Comparison of ENCODE assay signal across 30 cellular contexts in genomic region chr1:222918746-222919477, GRCh38.
DNase-seq lines count a peak whose midpoint lies in the region; ATAC-seq and TF ChIP-seq lines count a peak whose summit lies in the region.
"Had no signal": no experiment of that assay in that cellular context is flagged by ENCODE, and none has a peak within 500 bp of the region (broad histone marks: within the 10 kb centered on the region; RNA-seq: fewer than 3 reads in every experiment).

No MANE protein-coding gene starts in this region.

- TF ChIP-seq POLR2A in suprapubic skin (IDR thresholded peaks at IDR 0.05) = no peak

- H3K36me3 Mint-ChIP-seq in effector memory CD8-positive, alpha-beta T cell (ENCODE audit: insufficient read depth) = no peaks in the 10 kb centered on the region

- WGBS in suprapubic skin = 43% methylated on average over 14 of the region's 14 CpGs

- H3K4me1 Mint-ChIP-seq in effector memory CD8-positive, alpha-beta T cell (ENCODE audit: low read depth in 2 of 2) = no peaks in the 10 kb centered on the region
- H3K4me1 Mint-ChIP-seq: activated B cell treated with CpG ODN at 0.5 μM for 24 hours; naive thymus-derived CD4-positive, alpha-beta T cell; stimulated activated memory B cell treated with anti-CD40 and anti-IgM and Interleukin-4, amounts not matched to agents 10 μg/mL and 1 μg/mL and 100 μg/mL, for 72 hours had no signal

- H3K27ac ChIP-seq in parathyroid adenoma (peak overlapping the region; percentile 63), suprapubic skin (no peak overlapping the region)
- H3K27ac ChIP-seq: BLaER1 treated with 17β-estradiol and CSF1 and Interleukin-3, amounts not matched to agents 10 nM and 100 nM; spleen; vagina had no signal

- TF ChIP-seq EP300 in suprapubic skin (IDR thresholded peaks at IDR 0.05) = no peak

- H3K27me3 Mint-ChIP-seq in effector memory CD8-positive, alpha-beta T cell = no peaks in the 10 kb centered on the region
- H3K27me3 Mint-ChIP-seq: activated B cell treated with CpG ODN at 0.5 μM for 24 hours; naive thymus-derived CD4-positive, alpha-beta T cell; stimulated activated memory B cell treated with anti-CD40 and anti-IgM and Interleukin-4, amounts not matched to agents 10 μg/mL and 1 μg/mL and 100 μg/mL, for 72 hours had no signal

- H3K9me3 ChIP-seq in parathyroid adenoma (ENCODE audit: control insufficient read depth, low read length) (no peaks in the 10 kb centered on the region), suprapubic skin (no peaks in the 10 kb centered on the region)
- H3K9me3 ChIP-seq: vagina had no signal

- no peak for ATAC-seq in effector memory CD8-positive, alpha-beta T cell (replicated peaks)
- ATAC-seq: left lung; naive thymus-derived CD4-positive, alpha-beta T cell; stimulated activated memory B cell treated with anti-CD40 and anti-IgM and Interleukin-4, amounts not matched to agents 10 μg/mL and 1 μg/mL and 100 μg/mL, for 72 hours had no signal

- no peak overlapping the region for H3K4me3 ChIP-seq in parathyroid adenoma (ENCODE audit: low read depth, low read length)
- no peak overlapping the region for H3K4me3 ChIP-seq in suprapubic skin
- H3K4me3 ChIP-seq: BLaER1 treated with 17β-estradiol and CSF1 and Interleukin-3, amounts not matched to agents 10 nM and 100 nM; left lung; spleen; vagina had no signal

- no peak overlapping the region for H3K4me2 ChIP-seq in parathyroid adenoma (ENCODE audit: low read length)
- H3K4me2 ChIP-seq: BLaER1 treated with 17β-estradiol and CSF1 and Interleukin-3, amounts not matched to agents 10 nM and 100 nM had no signal

- H3K9ac ChIP-seq in parathyroid adenoma = no peak overlapping the region
- H3K9ac ChIP-seq: BLaER1 treated with 17β-estradiol and CSF1 and Interleukin-3, amounts not matched to agents 10 nM and 100 nM had no signal

- H3K9me3 Mint-ChIP-seq in effector memory CD8-positive, alpha-beta T cell = peaks cover 3 to 6% of the 10 kb centered on the region in 2 donors
- H3K9me3 Mint-ChIP-seq: activated T-helper 1 cell treated with anti-CD3 and anti-CD28 coated beads, Interleukin-12 subunit alpha, Interleukin-12 subunit beta, Interleukin-2, Interleukin-4 antibody, amounts not matched to agents 30 ng/mL and 10 ng/mL and 1 ng/mL, durations not matched to agents 14 hours and 24 hours and 36 hours had no signal

- H2AFZ ChIP-seq in parathyroid adenoma = no peak overlapping the region

- no peaks in the 10 kb centered on the region for H3K79me2 ChIP-seq in parathyroid adenoma

- DNase-seq in DMS 273 treated with DMSO at 0.1 percent for 48 hours (lab: John Stamatoyannopoulos, UW) (peak; percentile 15), NCI-H1694 treated with DMSO at 0.1 percent for 48 hours (lab: John Stamatoyannopoulos, UW) (peak; percentile 27), fibroblast of gingiva (ENCODE audit: low read depth) (peak; percentile 35), ecto neural progenitor cell (ENCODE audit: low spot score) (no peak), suprapubic skin (ENCODE audit: low spot score in 2 of 2) (no peak), NCI-H2107 treated with DMSO at 0.1 percent for 48 hours (lab: John Stamatoyannopoulos, UW; ENCODE audit: unreplicated experiment) (no peak)
- no peak for DNase-seq in effector memory CD8-positive, alpha-beta T cell
- DNase-seq: activated B cell treated with CpG ODN at 0.5 μM for 24 hours; activated CD4-positive, alpha-beta T cell treated with anti-CD3 and anti-CD28 coated beads, Interleukin-2, amount 50 U/mL, for 4 hours; activated naive CD4-positive, alpha-beta T cell treated with anti-CD3 and anti-CD28 coated beads, Interleukin-2, amount 50 U/mL, for 16 hours; aorta; Caco-2; caudate nucleus; dermis blood vessel endothelial cell; hippocampal formation; immature natural killer cell; KG1; naive thymus-derived CD4-positive, alpha-beta T cell; NCI-H146; NCI-H748 treated with DMSO at 0.1 percent for 48 hours; occipital lobe; spleen; stimulated activated CD4-positive, alpha-beta T cell treated with anti-CD3 and anti-CD28 coated beads, Interleukin-4, amount 100 ng/mL, for 1 hour; SW 1271 had no signal

- H3K36me3 ChIP-seq in parathyroid adenoma (ENCODE audit: control insufficient read depth, insufficient read depth, low read length) (no peaks in the 10 kb centered on the region), suprapubic skin (no peaks in the 10 kb centered on the region)
- H3K36me3 ChIP-seq: left lung, vagina had no signal

- H3K4me3 Mint-ChIP-seq in effector memory CD8-positive, alpha-beta T cell = no peak overlapping the region
- H3K4me3 Mint-ChIP-seq: activated B cell treated with CpG ODN at 0.5 μM for 24 hours; activated T-helper 1 cell treated with anti-CD3 and anti-CD28 coated beads, Interleukin-12 subunit alpha, Interleukin-12 subunit beta, Interleukin-2, Interleukin-4 antibody, amounts not matched to agents 30 ng/mL and 10 ng/mL and 1 ng/mL, durations not matched to agents 14 hours and 24 hours and 36 hours; immature natural killer cell; naive thymus-derived CD4-positive, alpha-beta T cell; stimulated activated memory B cell treated with anti-CD40 and anti-IgM and Interleukin-4, amounts not matched to agents 10 μg/mL and 1 μg/mL and 100 μg/mL, for 72 hours had no signal

- no peak for TF ChIP-seq CTCF in parathyroid adenoma (IDR thresholded peaks at IDR 0.05)
- TF ChIP-seq CTCF in suprapubic skin (IDR thresholded peaks at IDR 0.05) = no peak

- H3K27me3 ChIP-seq in parathyroid adenoma (ENCODE audit: control insufficient read depth, insufficient read depth, low read length) (no peaks in the 10 kb centered on the region), suprapubic skin (no peaks in the 10 kb centered on the region)
- H3K27me3 ChIP-seq: BLaER1 treated with 17β-estradiol and CSF1 and Interleukin-3, amounts not matched to agents 10 nM and 100 nM; left lung; spleen; vagina had no signal

- no peaks in the 10 kb centered on the region for H3K4me1 ChIP-seq in parathyroid adenoma
- peaks cover 13% of the 10 kb centered on the region for H3K4me1 ChIP-seq in suprapubic skin
- H3K4me1 ChIP-seq: BLaER1 treated with 17β-estradiol and CSF1 and Interleukin-3, amounts not matched to agents 10 nM and 100 nM had no signal

- no peak overlapping the region for H3K27ac Mint-ChIP-seq in effector memory CD8-positive, alpha-beta T cell
- H3K27ac Mint-ChIP-seq: activated B cell treated with CpG ODN at 0.5 μM for 24 hours; activated T-helper 1 cell treated with anti-CD3 and anti-CD28 coated beads, Interleukin-12 subunit alpha, Interleukin-12 subunit beta, Interleukin-2, Interleukin-4 antibody, amounts not matched to agents 30 ng/mL and 10 ng/mL and 1 ng/mL, durations not matched to agents 14 hours and 24 hours and 36 hours; naive thymus-derived CD4-positive, alpha-beta T cell; stimulated activated memory B cell treated with anti-CD40 and anti-IgM and Interleukin-4, amounts not matched to agents 10 μg/mL and 1 μg/mL and 100 μg/mL, for 72 hours had no signal

Comparison
In these comparisons a context has a peak if more than half of its experiments do, and no peak if none do; other contexts are left out.
1. DNase-seq: peak in DMS 273 treated with DMSO at 0.1 percent for 48 hours (single experiment), NCI-H1694 treated with DMSO at 0.1 percent for 48 hours (single experiment) and fibroblast of gingiva (single experiment); none in ecto neural progenitor cell (single experiment), suprapubic skin (0 of 2), NCI-H2107 treated with DMSO at 0.1 percent for 48 hours (single experiment) and effector memory CD8-positive, alpha-beta T cell (0 of 3).